Comparison of ENCODE assay signal across 7 cellular contexts in genomic region chr17:38257013-38257621, GRCh38. TPM values are rescaled to one million over a fixed set of nuclear protein-coding genes. Genes with fewer than 3 reads are reported as not detected.
DNase-seq lines count a peak whose midpoint lies in the region; ATAC-seq, FAIRE-seq and TF ChIP-seq lines count a peak whose summit lies in the region.
"Not testable (repeated sequence)": the region's sequence is repeated elsewhere in the genome, so short reads cannot be mapped to it uniquely, and the experiment has no call there.

No MANE protein-coding gene starts in this region.

- H3K4me1 ChIP-seq in K562 (replicated peaks in 1 of 2; ENCODE audit: control insufficient read depth in 2 of 2, insufficient read depth in 2 of 2, low read length in 2 of 2) (peaks cover 0 to 11% of the 10 kb centered on the region in 2 experiments; a peak in 2 of 5 replicates), sigmoid colon (peaks cover 0 to 14% (median 5%) of the 10 kb centered on the region in 4 donors)

- H3K9me1 ChIP-seq in K562 (ENCODE audit: control insufficient read depth, insufficient read depth, low read length): not testable (repeated sequence)

- not testable (repeated sequence) for H3K36me3 ChIP-seq in K562 (ENCODE audit: control insufficient read depth, insufficient read depth, low read length); sigmoid colon

- not testable (repeated sequence) for BruUV-seq in K562 (replicated peaks; lab: Mats Ljungman, UMichigan)

- ATAC-seq in GM18517 (IDR thresholded peaks at IDR 0.05; ENCODE audit: unreplicated experiment): peak; percentile 62
- ATAC-seq in HG03039 (IDR thresholded peaks at IDR 0.05; ENCODE audit: unreplicated experiment): peak; percentile 85
- peak; percentile 84 for ATAC-seq in K562

- intact Hi-C loops in K562 (cut with micrococcal nuclease); sigmoid colon (cut with DNase I): not testable (repeated sequence)

- FAIRE-seq in K562 (lab: Jason Lieb, UNC): not testable (repeated sequence)

- POLR2A ChIA-PET in K562 (lab: Yijun Ruan, JAX): not testable (repeated sequence)

- not testable (repeated sequence) for H4K20me1 ChIP-seq in K562 (replicated peaks; ENCODE audit: control insufficient read depth, insufficient read depth, low read length)

- DNase-seq in NCI-H2107 treated with DMSO at 0.1 percent for 48 hours (lab: John Stamatoyannopoulos, UW; ENCODE audit: unreplicated experiment) (peak; percentile 43), UCSD-AML1 (lab: John Stamatoyannopoulos, UW; ENCODE audit: unreplicated experiment) (peak; percentile 85), K562 (ENCODE audit: extremely low read depth in 1 of 4, low spot score in 3 of 4) (peak; percentile 79 to 88 (median 84)), iPS DF 19.7 (ENCODE audit: low read depth, low spot score) (peak; percentile 12), sigmoid colon (peak; percentile 94)

- TF ChIP-seq CTCF in K562 (IDR thresholded peaks at IDR 0.05 in 2 of 3, conservative IDR thresholded peaks at IDR 0.05 in 1 of 3; ENCODE audit: insufficient read depth in 2 of 3, low read depth in 1 of 3, low read length in 3 of 3); sigmoid colon (IDR thresholded peaks at IDR 0.05): not testable (repeated sequence)

- H3K4me3 ChIP-seq in K562 (peak overlapping the region; percentile 44), sigmoid colon (peak overlapping the region; percentile 45 to 78 (median 68))

- 0% methylated on average over 9 of the region's 73 CpGs for WGBS in K562 (ENCODE audit: insufficient coverage, low coverage, missing lambda C conversion rate)
- WGBS in sigmoid colon, 2 donors: 0 to 1% methylated on average over 47 to 52 of the region's 73 CpGs

- peak overlapping the region in 1 of 2 experiments; percentile 64; a peak in 2 of 4 replicates for H3K9ac ChIP-seq in K562 (ENCODE audit: insufficient read depth in 1 of 2, low read depth in 2 of 2, low read length in 2 of 2)

- not testable (repeated sequence) for TF ChIP-seq EP300 in K562 (IDR thresholded peaks at IDR 0.05; ENCODE audit: low read length); sigmoid colon (IDR thresholded peaks at IDR 0.05)

- not testable (repeated sequence) for H3K27ac ChIP-seq in K562 (ENCODE audit: extremely low read depth, low read depth, low read length)
- peak overlapping the region; percentile 83 to 91 (median 88) for H3K27ac ChIP-seq in sigmoid colon

- H3K4me2 ChIP-seq in K562 (ENCODE audit: insufficient read depth, low read length): peak overlapping the region; percentile 37; the same call in 1 of the 2 replicates

- H3K27me3 ChIP-seq in K562 (ENCODE audit: control insufficient read depth in 2 of 2, insufficient read depth in 2 of 2, low read length in 2 of 2); sigmoid colon: not testable (repeated sequence)

- not testable (repeated sequence) for TF ChIP-seq RAD21 in K562 (CRISPR knock-in tag; conservative IDR thresholded peaks at IDR 0.05 in 1 of 2, IDR thresholded peaks at IDR 0.05 in 1 of 2)

- not testable (repeated sequence) for H3K9me3 ChIP-seq in K562 (replicated peaks; ENCODE audit: control insufficient read depth, insufficient read depth, low read depth, low read length); sigmoid colon

- CTCF ChIA-PET in K562 (lab: Yijun Ruan, JAX; ENCODE audit: low intra/inter-chr PET ratio): not testable (repeated sequence)

- in situ Hi-C loops in K562 (cut with MboI): not testable (repeated sequence)

- TF ChIP-seq POLR2A in K562 (conservative IDR thresholded peaks at IDR 0.05); sigmoid colon (IDR thresholded peaks at IDR 0.05): not testable (repeated sequence)

- peak overlapping the region; percentile 84 for H2AFZ ChIP-seq in K562 (ENCODE audit: low read depth, low read length)

- H3K79me2 ChIP-seq in K562 (ENCODE audit: control insufficient read depth, insufficient read depth, low read length): peaks cover 27% of the 10 kb centered on the region

TF ChIP-seq in K562, 482 proteins besides CTCF, POLR2A, EP300 and RAD21 (continues in another document):
- TF ChIP-seq, protein P1, sequence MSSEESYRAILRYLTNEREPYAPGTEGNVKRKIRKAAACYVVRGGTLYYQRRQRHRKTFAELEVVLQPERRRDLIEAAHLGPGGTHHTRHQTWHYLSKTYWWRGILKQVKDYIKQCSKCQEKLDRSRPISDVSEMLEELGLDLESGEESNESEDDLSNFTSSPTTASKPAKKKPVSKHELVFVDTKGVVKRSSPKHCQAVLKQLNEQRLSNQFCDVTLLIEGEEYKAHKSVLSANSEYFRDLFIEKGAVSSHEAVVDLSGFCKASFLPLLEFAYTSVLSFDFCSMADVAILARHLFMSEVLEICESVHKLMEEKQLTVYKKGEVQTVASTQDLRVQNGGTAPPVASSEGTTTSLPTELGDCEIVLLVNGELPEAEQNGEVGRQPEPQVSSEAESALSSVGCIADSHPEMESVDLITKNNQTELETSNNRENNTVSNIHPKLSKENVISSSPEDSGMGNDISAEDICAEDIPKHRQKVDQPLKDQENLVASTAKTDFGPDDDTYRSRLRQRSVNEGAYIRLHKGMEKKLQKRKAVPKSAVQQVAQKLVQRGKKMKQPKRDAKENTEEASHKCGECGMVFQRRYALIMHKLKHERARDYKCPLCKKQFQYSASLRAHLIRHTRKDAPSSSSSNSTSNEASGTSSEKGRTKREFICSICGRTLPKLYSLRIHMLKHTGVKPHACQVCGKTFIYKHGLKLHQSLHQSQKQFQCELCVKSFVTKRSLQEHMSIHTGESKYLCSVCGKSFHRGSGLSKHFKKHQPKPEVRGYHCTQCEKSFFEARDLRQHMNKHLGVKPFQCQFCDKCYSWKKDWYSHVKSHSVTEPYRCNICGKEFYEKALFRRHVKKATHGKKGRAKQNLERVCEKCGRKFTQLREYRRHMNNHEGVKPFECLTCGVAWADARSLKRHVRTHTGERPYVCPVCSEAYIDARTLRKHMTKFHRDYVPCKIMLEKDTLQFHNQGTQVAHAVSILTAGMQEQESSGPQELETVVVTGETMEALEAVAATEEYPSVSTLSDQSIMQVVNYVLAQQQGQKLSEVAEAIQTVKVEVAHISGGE (CRISPR knock-in tag; IDR thresholded peaks at IDR 0.05): peak in 1 of 3 experiments; percentile 78; a peak in 2 of 6 replicates
- TF ChIP-seq ZNF766 (CRISPR knock-in tag; conservative IDR thresholded peaks at IDR 0.05): peak; percentile 92
- TF ChIP-seq, protein P2, sequence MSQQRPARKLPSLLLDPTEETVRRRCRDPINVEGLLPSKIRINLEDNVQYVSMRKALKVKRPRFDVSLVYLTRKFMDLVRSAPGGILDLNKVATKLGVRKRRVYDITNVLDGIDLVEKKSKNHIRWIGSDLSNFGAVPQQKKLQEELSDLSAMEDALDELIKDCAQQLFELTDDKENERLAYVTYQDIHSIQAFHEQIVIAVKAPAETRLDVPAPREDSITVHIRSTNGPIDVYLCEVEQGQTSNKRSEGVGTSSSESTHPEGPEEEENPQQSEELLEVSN (IDR thresholded peaks at IDR 0.05; ENCODE audit: borderline replicate concordance in 1 of 2, extremely low read depth in 1 of 2, insufficient read depth in 1 of 2, insufficient read length in 1 of 2, low read depth in 1 of 2, low read length in 1 of 2, poor library complexity in 1 of 2, severe bottlenecking in 1 of 2): peak in 1 of 2 experiments; percentile 52
- peak; percentile 85; the same call in 1 of the 2 replicates for TF ChIP-seq ZNF175 (CRISPR knock-in tag; IDR thresholded peaks at IDR 0.05; ENCODE audit: low read depth)
- peak; percentile 87 for TF ChIP-seq GMEB1 (CRISPR knock-in tag; IDR thresholded peaks at IDR 0.05)
- TF ChIP-seq SMAD4 (CRISPR knock-in tag; conservative IDR thresholded peaks at IDR 0.05): peak; percentile 59
- peak; percentile 38; the same call in 1 of the 2 replicates for TF ChIP-seq DMBX1 (CRISPR knock-in tag; IDR thresholded peaks at IDR 0.05; ENCODE audit: borderline replicate concordance)
- TF ChIP-seq PHF8 (IDR thresholded peaks at IDR 0.05; ENCODE audit: borderline replicate concordance, low read length): peak; percentile 16; the same call in 1 of the 2 replicates
- peak; percentile 48; the same call in 1 of the 2 replicates for TF ChIP-seq ZNF589 (CRISPR knock-in tag; IDR thresholded peaks at IDR 0.05; ENCODE audit: low read depth)
- TF ChIP-seq EGR1 (conservative IDR thresholded peaks at IDR 0.05): peak; percentile 20; the same call in 1 of the 2 replicates

RNA-seq across cellular contexts. Expression of gene MRPL45, which starts 39.9 kb away (rescaled TPM):
- total RNA-seq in K562 (2011; cell fraction: chromatin; rRNA removed; ENCODE audit: low replicate concordance): 16.8 and 20.5 TPM in 2 replicates
- 16.2 and 17.8 TPM in 2 replicates for total RNA-seq in K562 (2011; cell fraction: nucleolus; rRNA removed)
- 19.4 and 25.2 TPM in 2 replicates for total RNA-seq in K562 (2011; cell fraction: nucleoplasm; rRNA removed)
- total RNA-seq in K562 (2014; rRNA removed) (64.5 and 66.1 TPM in 2 replicates), K562 (2014; rRNA removed; fragmentation: Illumina TruSeq; extraction: Trizol) (55.2 and 61.1 TPM in 2 replicates), K562 (2015; rRNA removed; fragmentation: Illumina TruSeq; extraction: Trizol) (45.5 and 48.4 TPM in 2 replicates), K562 (2021) (62.8 and 64.4 TPM in 2 replicates), sigmoid colon (10 to 100 TPM; 31.2 to 41.0 (median 33.6) TPM)
- polyA plus RNA-seq in K562 (2011; rRNA removed) (83.6 and 120 TPM in 2 replicates), K562 (2014; fragmentation: Illumina TruSeq; extraction: Trizol) (99.3 and 107 TPM in 2 replicates), K562 (2014; fragmentation: Nextera tagmentation; extraction: Ambion mirVana) (100 to 1,000 TPM; 209 to 228 TPM), K562 (2014; rRNA removed) (76.8 and 78.1 TPM in 2 replicates), sigmoid colon (10 to 100 TPM; 35.8 to 38.1 (median 37.2) TPM)
- 61.6 and 70.5 TPM in 2 replicates for polyA plus RNA-seq in K562 (2011; cell fraction: cytosol; rRNA removed)
- polyA plus RNA-seq in K562 (2011; cell fraction: nucleus; rRNA removed): 24.5 and 28.4 TPM in 2 replicates
- polyA plus RNA-seq in K562 (2012): 54.3 and 82.3 TPM in 2 replicates
- 83.4 and 106 TPM in 2 replicates for polyA minus RNA-seq in K562 (2011; rRNA and poly(A)+ RNA removed)
- polyA minus RNA-seq in K562 (2011; cell fraction: cytosol; rRNA and poly(A)+ RNA removed): 23.3 and 35.5 TPM in 2 replicates
- polyA minus RNA-seq in K562 (2011; cell fraction: nucleus; rRNA and poly(A)+ RNA removed): 4.7 and 8.6 TPM in 2 replicates

Comparison
In these comparisons a context has a peak if more than half of its experiments do, and no peak if none do; other contexts are left out.
1. DNase-seq: peak in every context shown above with its lines; median percentile 94 in sigmoid colon; 85 in UCSD-AML1; 84 in K562; 43 in NCI-H2107 treated with DMSO at 0.1 percent for 48 hours; 12 in iPS DF 19.7.